ENCODE assay signal across 1 cellular context in genomic region chr6:166394036-166394892, GRCh38.
TF ChIP-seq lines count a peak whose summit lies in the region.

No MANE protein-coding gene starts in this region.

TF ChIP-seq in GM23338, 12 proteins besides CTCF, POLR2A, EP300 and RAD21 (continued from another document):
- TF ChIP-seq ZNF462 (CRISPR knock-in tag; IDR thresholded peaks at IDR 0.05) (no peak), REST (IDR thresholded peaks at IDR 0.05; ENCODE audit: unreplicated experiment) (no peak), ETS1 (IDR thresholded peaks at IDR 0.05) (no peak), CREB1 (CRISPR knock-in tag; IDR thresholded peaks at IDR 0.05; ENCODE audit: low read depth) (no peak), ZNF114 (CRISPR knock-in tag; IDR thresholded peaks at IDR 0.05) (no peak), EZH2 (IDR thresholded peaks at IDR 0.05; ENCODE audit: low read depth, unreplicated experiment) (no peak), ZNF331 (CRISPR knock-in tag; IDR thresholded peaks at IDR 0.05; ENCODE audit: low read depth) (no peak), EZH2phosphoT487 (IDR thresholded peaks at IDR 0.05; ENCODE audit: unreplicated experiment) (no peak), JUNB (IDR thresholded peaks at IDR 0.05; ENCODE audit: unreplicated experiment) (no peak), POLR2AphosphoS5 (IDR thresholded peaks at IDR 0.05; ENCODE audit: low read depth) (no peak), NANOG (IDR thresholded peaks at IDR 0.05; ENCODE audit: borderline replicate concordance) (no peak)
